8 cellular contexts compared by ENCODE assay signal in the genomic region with DNA sequence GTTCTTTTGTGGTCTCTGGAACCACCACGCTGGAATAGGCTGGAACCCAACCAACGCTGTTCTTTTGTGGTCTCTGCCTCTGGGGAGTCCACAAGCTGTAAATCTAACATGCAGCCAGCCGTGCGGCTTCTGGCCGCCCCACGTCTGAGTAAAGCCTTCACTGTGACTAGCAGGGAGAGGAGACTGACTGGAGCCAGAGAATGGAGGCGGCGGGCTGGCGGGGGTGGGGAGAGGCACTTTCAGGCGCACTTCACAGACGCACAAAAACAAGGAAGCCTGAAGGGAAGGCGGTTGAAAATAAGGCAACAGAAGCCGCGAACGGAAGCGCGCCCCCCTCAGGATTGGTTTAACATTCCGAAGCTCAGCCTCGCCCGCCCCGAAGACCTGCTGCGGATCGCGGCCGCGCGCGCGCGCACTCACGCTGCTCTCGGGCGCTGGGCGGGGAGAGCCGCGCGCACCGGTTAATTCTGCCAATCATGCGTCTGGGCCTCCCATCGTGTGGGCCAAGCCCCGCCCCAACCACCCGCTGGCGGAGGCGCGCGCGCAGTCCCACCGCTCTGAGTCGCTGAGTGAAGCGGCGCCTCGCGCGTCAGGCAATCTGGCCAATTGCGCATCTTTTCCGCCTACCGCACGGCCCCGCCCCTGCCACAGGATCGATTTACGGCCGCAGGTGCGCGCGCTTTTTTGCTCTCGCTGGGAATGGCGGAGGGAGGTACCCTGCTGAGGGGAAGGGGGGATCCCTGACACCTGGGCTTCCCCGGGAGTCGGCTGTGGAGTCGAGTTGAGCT. TPM values are rescaled to one million over a fixed set of nuclear protein-coding genes. Genes with fewer than 3 reads are reported as not detected.
DNase-seq lines count a peak whose midpoint lies in the region; ATAC-seq and TF ChIP-seq lines count a peak whose summit lies in the region.

A gene with protein sequence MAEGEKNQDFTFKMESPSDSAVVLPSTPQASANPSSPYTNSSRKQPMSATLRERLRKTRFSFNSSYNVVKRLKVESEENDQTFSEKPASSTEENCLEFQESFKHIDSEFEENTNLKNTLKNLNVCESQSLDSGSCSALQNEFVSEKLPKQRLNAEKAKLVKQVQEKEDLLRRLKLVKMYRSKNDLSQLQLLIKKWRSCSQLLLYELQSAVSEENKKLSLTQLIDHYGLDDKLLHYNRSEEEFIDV (plus strand): TSS at position 687 of the 788 bp plus-strand sequence. CDS start 13 bp downstream, at position 700.

- H3K27me3 ChIP-seq in ovary (no peaks in the 10 kb centered on the region), tibial artery (no peaks in the 10 kb centered on the region)

- DNase-seq in NCI-H1417 (lab: John Stamatoyannopoulos, UW): peak; percentile 95 to 97 (median 96)
- peak; percentile 77 to 93 for DNase-seq in SW 1271 (lab: John Stamatoyannopoulos, UW)
- peak; percentile 97 for DNase-seq in activated naive CD8-positive, alpha-beta T cell treated with anti-CD3 and anti-CD28 coated beads, Interleukin-2, amount 50 U/mL, for 16 hours (ENCODE audit: low read depth, low spot score)
- DNase-seq in head of caudate nucleus: peak; percentile 97 to 100 (median 99)
- DNase-seq in ovary: peak; percentile 98 to 100 (median 99)
- DNase-seq in tibial artery: peak; percentile 98 to 99

- H3K4me1 ChIP-seq in ovary (ENCODE audit: insufficient read depth) (peaks cover 2% of the 10 kb centered on the region), tibial artery (peaks cover 0 to 25% (median 13%) of the 10 kb centered on the region in 4 donors)

- H3K4me3 ChIP-seq in ovary: peak within 1 kb of the TSS; percentile 83
- H3K4me3 ChIP-seq in tibial artery: peak within 1 kb of the TSS; percentile 60 to 72

- peak; percentile 79 for TF ChIP-seq POLR2A in ovary (IDR thresholded peaks at IDR 0.05)

- H3K9me3 ChIP-seq in ovary (no peaks in the 10 kb centered on the region), tibial artery (no peaks in the 10 kb centered on the region)

- TF ChIP-seq CTCF in GM12874 (IDR thresholded peaks at IDR 0.05; ENCODE audit: insufficient read depth, low read depth, low read length) (peak; percentile 71), ovary (IDR thresholded peaks at IDR 0.05) (peak; percentile 71 to 83 (median 79)), tibial artery (IDR thresholded peaks at IDR 0.05) (peak; percentile 54)

- intact Hi-C loops in head of caudate nucleus (cut with DNase I): loop anchor here (5.0 to 10.0 kb wide), 5 partner anchors 44 to 207 kb away; a partner anchor contains a TSS
- intact Hi-C loops in ovary (cut with DNase I): loop anchor here (5.0 to 10.0 kb wide), 3 partner anchors 154 to 237 kb away; a partner anchor contains a TSS
- intact Hi-C loops in tibial artery (cut with DNase I; ENCODE audit: low total_unique reads): loop anchor here (10.0 kb wide), 2 partner anchors 157 to 227 kb away; a partner anchor contains a TSS

- peak; percentile 94 for ATAC-seq in HG02763 (IDR thresholded peaks at IDR 0.05; ENCODE audit: unreplicated experiment)

- TF ChIP-seq EP300 in ovary (IDR thresholded peaks at IDR 0.05): no peak

- H3K27ac ChIP-seq in ovary: peak within 1 kb of the TSS; percentile 87 to 99
- peak within 1 kb of the TSS; percentile 96 to 98 for H3K27ac ChIP-seq in tibial artery

- H3K36me3 ChIP-seq in ovary (no peaks in the 10 kb centered on the region), tibial artery (no peaks in the 10 kb centered on the region)

- WGBS in ovary, 3 donors: 0% methylated on average over 65 to 70 of the region's 70 CpGs

RNA-seq across cellular contexts. Expression of the gene that starts here (rescaled TPM):
- total RNA-seq in ovary: 10 to 100 TPM in 2 of 7 donors, 1 to 10 TPM in 5; 6.0 to 12.0 (median 7.9) TPM
- 10 to 100 TPM in 1 of 2 donors, 1 to 10 TPM in 1; 5.6 to 10.9 TPM for polyA plus RNA-seq in ovary

Comparison
In these comparisons a context has a peak if more than half of its experiments do, and no peak if none do; other contexts are left out.
1. Peak in every context shown above with its lines: DNase-seq, ATAC-seq, H3K4me3 ChIP-seq and H3K27ac ChIP-seq.